14 cellular contexts compared by ENCODE assay signal in the genomic region with DNA sequence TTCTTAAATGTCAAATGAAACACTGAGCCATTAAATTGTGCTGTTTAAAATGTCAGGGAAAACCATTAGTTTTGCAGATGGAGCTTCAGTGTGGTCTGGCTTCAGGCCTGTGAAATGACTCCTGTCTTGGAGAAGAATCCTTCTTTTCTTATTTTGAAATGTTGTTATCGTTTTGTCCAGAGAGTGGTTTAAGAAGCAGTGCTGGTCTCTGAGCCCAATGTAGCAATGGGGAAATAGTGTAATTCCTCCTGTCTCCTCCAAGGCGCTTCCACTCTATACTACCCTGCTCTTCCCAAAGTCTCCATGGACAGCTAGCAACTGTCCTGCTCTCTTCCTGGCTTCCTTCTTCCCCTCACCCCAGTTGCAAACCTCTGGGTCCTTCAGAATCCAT.
DNase-seq lines count a peak whose midpoint lies in the region; TF ChIP-seq lines count a peak whose summit lies in the region.
"Had no signal": no experiment of that assay in that cellular context is flagged by ENCODE, and none has a peak within 500 bp of the region (broad histone marks: within the 10 kb centered on the region; RNA-seq: fewer than 3 reads in every experiment).

No MANE protein-coding gene starts in this region.

- H3F3A ChIP-seq in neural progenitor cell (ENCODE audit: low read depth): no peaks in the 10 kb centered on the region

- H3K27me3 Mint-ChIP-seq in endodermal cell (ENCODE audit: insufficient read depth): no peaks in the 10 kb centered on the region
- H3K27me3 Mint-ChIP-seq in neural progenitor cell (ENCODE audit: insufficient read depth, low read depth): peaks cover 3% of the 10 kb centered on the region
- no peaks in the 10 kb centered on the region for H3K27me3 Mint-ChIP-seq in H9 (ENCODE audit: low read depth)

- H3K4me1 Mint-ChIP-seq in endodermal cell: peaks cover 22% of the 10 kb centered on the region
- no peaks in the 10 kb centered on the region for H3K4me1 Mint-ChIP-seq in neural progenitor cell
- H3K4me1 Mint-ChIP-seq in H9: peaks cover 10 to 17% of the 10 kb centered on the region in 2 experiments

- 98 to 100% methylated on average over 1 to 2 of the region's 2 CpGs for WGBS in endodermal cell (ENCODE audit: insufficient coverage in 1 of 2, insufficient read length in 1 of 2), 2 experiments
- WGBS in H9 (ENCODE audit: extremely low coverage, insufficient read length, low lambda C conversion rate): no CpG with 5 or more reads among the region's 2 CpGs

- H3K23ac ChIP-seq in H9 (ENCODE audit: insufficient read length, low read depth, low read length): no peak overlapping the region

- no peak overlapping the region for H3K9ac ChIP-seq in endodermal cell (ENCODE audit: extremely low read depth, low read length, poor library complexity, severe bottlenecking)
- no peak overlapping the region for H3K9ac ChIP-seq in neural progenitor cell
- no peak overlapping the region for H3K9ac ChIP-seq in H9 (ENCODE audit: extremely low read depth, insufficient read length, low read length)

- H2BK5ac ChIP-seq in H9 (ENCODE audit: insufficient read length, low read length): no peak overlapping the region

- no peaks in the 10 kb centered on the region for H3K27me3 ChIP-seq in ACC112 (ENCODE audit: insufficient read depth, low read length)
- H3K27me3 ChIP-seq in endodermal cell (ENCODE audit: control insufficient read depth, insufficient read depth, low read length, poor library complexity, severe bottlenecking): no peaks in the 10 kb centered on the region
- no peaks in the 10 kb centered on the region for H3K27me3 ChIP-seq in neural progenitor cell
- no peaks in the 10 kb centered on the region for H3K27me3 ChIP-seq in H9 (ENCODE audit: insufficient read depth, low read length)
- H3K27me3 ChIP-seq: SJSA1 had no signal

- POLR2A ChIA-PET in OCI-LY7 (lab: Charles Lee): interaction anchor here (0.6 to 0.9 kb wide), 2 partner anchors 70 to 496 kb away, joined by 3 to 6 read pairs; no protein-coding TSS in a partner anchor

- H3K4me1 ChIP-seq in ACC112 (ENCODE audit: control insufficient read depth, insufficient read depth, low read length, unreplicated experiment) (peaks cover 59% of the 10 kb centered on the region), OCI-LY7 (ENCODE audit: insufficient read depth, low read length, poor library complexity, severe bottlenecking) (peaks cover 35% of the 10 kb centered on the region), endodermal cell (ENCODE audit: control insufficient read depth, insufficient read depth, low read length) (peaks cover 4% of the 10 kb centered on the region), neural progenitor cell (no peaks in the 10 kb centered on the region), H9 (ENCODE audit: insufficient read depth, low read length) (peaks cover 5% of the 10 kb centered on the region)

- H4K5ac ChIP-seq in H9 (ENCODE audit: insufficient read length, low read depth, low read length): no peak overlapping the region

- H3K9me2 ChIP-seq in OCI-LY7 (ENCODE audit: insufficient read depth, low read length): no peaks in the 10 kb centered on the region

- H3K14ac ChIP-seq in H9 (ENCODE audit: insufficient read depth, low read length): no peak overlapping the region

- H4K91ac ChIP-seq in H9 (ENCODE audit: insufficient read length, low read depth, low read length): no peak overlapping the region

- CTCF ChIA-PET in OCI-LY7 (lab: Charles Lee; ENCODE audit: unreplicated experiment): no interaction called here

- no peaks in the 10 kb centered on the region for H3K23me2 ChIP-seq in H9 (ENCODE audit: insufficient read length, low read depth, low read length, poor library complexity, severe bottlenecking)

- H3K18ac ChIP-seq in H9 (ENCODE audit: insufficient read length, low read depth, low read length): no peak overlapping the region

- H3K9me3 Mint-ChIP-seq in endodermal cell: peaks cover 10% of the 10 kb centered on the region
- H3K9me3 Mint-ChIP-seq in neural progenitor cell: no peaks in the 10 kb centered on the region
- H3K9me3 Mint-ChIP-seq in H9: peaks cover 6 to 9% of the 10 kb centered on the region in 2 experiments; a peak in 3 of 5 replicates

- no peak for TF ChIP-seq CTCF in OCI-LY7 (conservative IDR thresholded peaks at IDR 0.05; ENCODE audit: low read length)
- TF ChIP-seq CTCF in endodermal cell (conservative IDR thresholded peaks at IDR 0.05): peak; percentile 33
- no peak for TF ChIP-seq CTCF in neural progenitor cell (IDR thresholded peaks at IDR 0.05)
- no peak; the same call in 2 of the 3 replicates for TF ChIP-seq CTCF in H9 (conservative IDR thresholded peaks at IDR 0.05)

- no peak overlapping the region for H2BK20ac ChIP-seq in H9 (ENCODE audit: low read depth, low read length, poor library complexity, severe bottlenecking)

- H3K36me3 Mint-ChIP-seq in endodermal cell (ENCODE audit: low read depth): no peaks in the 10 kb centered on the region
- no peaks in the 10 kb centered on the region for H3K36me3 Mint-ChIP-seq in neural progenitor cell
- H3K36me3 Mint-ChIP-seq in H9 (ENCODE audit: insufficient read depth in 1 of 3, low read depth in 3 of 3): peaks cover 5 to 11% (median 8%) of the 10 kb centered on the region in 3 experiments; a peak in 5 of 7 replicates
- H3K36me3 Mint-ChIP-seq: naive thymus-derived CD4-positive, alpha-beta T cell had no signal

- H3K27ac ChIP-seq in ACC112 (ENCODE audit: low read depth, low read length) (peak overlapping the region; percentile 100), OCI-LY7 (ENCODE audit: low read depth, low read length, poor library complexity, severe bottlenecking) (no peak overlapping the region), endodermal cell (ENCODE audit: low read depth, low read length) (no peak overlapping the region), neural progenitor cell (no peak overlapping the region), H9 (ENCODE audit: insufficient read length, low read depth, low read length) (no peak overlapping the region)
- H3K27ac ChIP-seq: WERI-Rb-1 had no signal

- DNase-seq in OCI-LY7 (ENCODE audit: low spot score): no peak
- DNase-seq in endodermal cell: no peak
- DNase-seq in neural progenitor cell (ENCODE audit: low spot score): no peak
- no peak for DNase-seq in hippocampal formation (lab: John Stamatoyannopoulos, UW)
- DNase-seq in H9: no peak
- DNase-seq in activated naive CD4-positive, alpha-beta T cell treated with anti-CD3 and anti-CD28 coated beads, Interleukin-2, amount 50 U/mL, for 16 hours: no peak
- DNase-seq in iPS-NIHi7 (ENCODE audit: extremely low spot score): no peak
- DNase-seq: naive thymus-derived CD4-positive, alpha-beta T cell; NCI-H1092 treated with DMSO at 0.1 percent for 48 hours; NCI-H524; WERI-Rb-1 had no signal

- no peaks in the 10 kb centered on the region for H3K9me3 ChIP-seq in OCI-LY7 (ENCODE audit: low read length)
- H3K9me3 ChIP-seq in endodermal cell (ENCODE audit: control insufficient read depth, low read length): no peaks in the 10 kb centered on the region
- H3K9me3 ChIP-seq in neural progenitor cell (ENCODE audit: low read depth): no peaks in the 10 kb centered on the region
- H3K9me3 ChIP-seq in H9 (ENCODE audit: control insufficient read depth, low read depth, low read length): no peaks in the 10 kb centered on the region
- H3K9me3 ChIP-seq: SJSA1 had no signal

- H4K8ac ChIP-seq in H9 (replicated peaks; ENCODE audit: insufficient read length, low read depth, low read length): no peak overlapping the region

- no peak overlapping the region for H3K4ac ChIP-seq in H9 (ENCODE audit: low read depth, low read length)

- no peaks in the 10 kb centered on the region for H3K79me2 ChIP-seq in ACC112 (ENCODE audit: control insufficient read depth, insufficient read depth, low read length, unreplicated experiment)
- H3K79me2 ChIP-seq in OCI-LY7 (ENCODE audit: insufficient read depth, low read depth, low read length): no peaks in the 10 kb centered on the region
- H3K79me2 ChIP-seq in neural progenitor cell (ENCODE audit: low read depth): no peaks in the 10 kb centered on the region
- H3K79me2 ChIP-seq in H9 (ENCODE audit: insufficient read depth, low read length): no peaks in the 10 kb centered on the region

- BruUV-seq in OCI-LY7 (replicated peaks; lab: Mats Ljungman, UMichigan): no TSS peak

- H3K56ac ChIP-seq in H9 (ENCODE audit: insufficient read length, low read depth, low read length): no peak overlapping the region

- H2BK15ac ChIP-seq in H9 (ENCODE audit: low read depth, low read length): no peak overlapping the region

- H3K27ac Mint-ChIP-seq in endodermal cell: no peak overlapping the region
- H3K27ac Mint-ChIP-seq in neural progenitor cell: no peak overlapping the region
- peak overlapping the region in 1 of 3 experiments; percentile 52; a peak in 1 of 7 replicates for H3K27ac Mint-ChIP-seq in H9
- H3K27ac Mint-ChIP-seq: naive thymus-derived CD4-positive, alpha-beta T cell had no signal

- H4K20me1 ChIP-seq in OCI-LY7 (ENCODE audit: insufficient read depth, low read length) (no peaks in the 10 kb centered on the region), neural progenitor cell (ENCODE audit: low read depth) (no peaks in the 10 kb centered on the region), H9 (ENCODE audit: control insufficient read depth, insufficient read depth, insufficient read length) (no peaks in the 10 kb centered on the region)

- H3K4me3 Mint-ChIP-seq in endodermal cell: no peak overlapping the region
- no peak overlapping the region for H3K4me3 Mint-ChIP-seq in neural progenitor cell
- H3K4me3 Mint-ChIP-seq in H9: no peak overlapping the region
- H3K4me3 Mint-ChIP-seq: naive thymus-derived CD4-positive, alpha-beta T cell had no signal

- intact Hi-C loops in OCI-LY7 (cut with micrococcal nuclease; ENCODE audit: unreplicated experiment): no loop called here

- no peak overlapping the region for H2AK5ac ChIP-seq in H9 (ENCODE audit: insufficient read length, low read length)

- H3K4me2 ChIP-seq in OCI-LY7 (ENCODE audit: low read length) (peak overlapping the region; percentile 7; the same call in 1 of the 2 replicates), neural progenitor cell (no peak overlapping the region), H9 (ENCODE audit: insufficient read depth, insufficient read length, low read length) (no peak overlapping the region)

- no peaks in the 10 kb centered on the region for H3K36me3 ChIP-seq in ACC112 (ENCODE audit: insufficient read depth, low read length)
- H3K36me3 ChIP-seq in OCI-LY7 (ENCODE audit: insufficient read depth, low read length): no peaks in the 10 kb centered on the region
- no peaks in the 10 kb centered on the region for H3K36me3 ChIP-seq in endodermal cell (ENCODE audit: control insufficient read depth, insufficient read depth, low read length)
- no peaks in the 10 kb centered on the region for H3K36me3 ChIP-seq in neural progenitor cell
- H3K36me3 ChIP-seq: SJSA1, WERI-Rb-1 had no signal

- H3K4me3 ChIP-seq in ACC112 (ENCODE audit: low read depth, low read length): no peak overlapping the region
- H3K4me3 ChIP-seq in OCI-LY7 (ENCODE audit: low read depth, low read length, poor library complexity, severe bottlenecking): no peak overlapping the region
- no peak overlapping the region for H3K4me3 ChIP-seq in endodermal cell (ENCODE audit: low read length)
- no peak overlapping the region for H3K4me3 ChIP-seq in neural progenitor cell
- H3K4me3 ChIP-seq: SJSA1, smooth muscle cell had no signal

- no peak overlapping the region for H2BK12ac ChIP-seq in H9 (ENCODE audit: insufficient read length, low read depth, low read length)

- H3T11ph ChIP-seq in H9 (ENCODE audit: low read length): no peak overlapping the region

- H2AFZ ChIP-seq in ACC112 (ENCODE audit: low read length, unreplicated experiment) (peak overlapping the region; percentile 64), OCI-LY7 (ENCODE audit: low read length) (peak overlapping the region; percentile 0; the same call in 1 of the 2 replicates), neural progenitor cell (replicated peaks) (peak overlapping the region; percentile 75), H9 (ENCODE audit: low read length) (no peak overlapping the region)

- H3K79me1 ChIP-seq in H9 (ENCODE audit: insufficient read depth, low read depth, low read length, poor library complexity, severe bottlenecking): no peaks in the 10 kb centered on the region

- no peak overlapping the region for H2BK120ac ChIP-seq in H9 (ENCODE audit: low read depth, low read length, poor library complexity, severe bottlenecking)
